ENCODE assay signal across 11 cellular contexts in genomic region chr12:182381-182883, GRCh38. TPM values are rescaled to one million over a fixed set of nuclear protein-coding genes. Genes with fewer than 3 reads are reported as not detected.
DNase-seq lines count a peak whose midpoint lies in the region; ATAC-seq lines count a peak whose summit lies in the region.
"Had no signal": no experiment of that assay in that cellular context is flagged by ENCODE, and none has a peak within 500 bp of the region (broad histone marks: within the 10 kb centered on the region; RNA-seq: fewer than 3 reads in every experiment).

No MANE protein-coding gene starts in this region.

- intact Hi-C loops in right cardiac atrium (cut with DNase I), result no loop called here

- H3K27ac ChIP-seq in ACC112 (ENCODE audit: low read depth, low read length), result peak overlapping the region; percentile 75
- no peak overlapping the region for H3K27ac ChIP-seq in right cardiac atrium (ENCODE audit: low read length)

- H3K4me3 ChIP-seq in ACC112 (ENCODE audit: low read depth, low read length) (peak overlapping the region; percentile 49; the same call in 1 of the 2 replicates), right cardiac atrium (ENCODE audit: low read length) (no peak overlapping the region)

- no peak overlapping the region for H3K4me3 Mint-ChIP-seq in activated T-helper 17 cell treated with anti-CD3 and anti-CD28 coated beads, Interleukin-2, amount 50 U/mL, for 72 hours

- no peaks in the 10 kb centered on the region for H3K36me3 ChIP-seq in ACC112 (ENCODE audit: insufficient read depth, low read length)

- H3K27ac Mint-ChIP-seq in activated T-helper 17 cell treated with anti-CD3 and anti-CD28 coated beads, Interleukin-2, amount 50 U/mL, for 72 hours, result no peak overlapping the region

- H2AFZ ChIP-seq in ACC112 (ENCODE audit: low read length, unreplicated experiment), result peak overlapping the region; percentile 69

- no peaks in the 10 kb centered on the region for H3K9me3 Mint-ChIP-seq in activated T-helper 17 cell treated with anti-CD3 and anti-CD28 coated beads, Interleukin-2, amount 50 U/mL, for 72 hours

- H3K79me2 ChIP-seq in ACC112 (ENCODE audit: control insufficient read depth, insufficient read depth, low read length, unreplicated experiment), result no peaks in the 10 kb centered on the region

- H3K4me1 ChIP-seq in ACC112 (ENCODE audit: control insufficient read depth, insufficient read depth, low read length, unreplicated experiment), result peaks cover 33% of the 10 kb centered on the region
- peaks cover 16% of the 10 kb centered on the region for H3K4me1 ChIP-seq in right cardiac atrium (ENCODE audit: control insufficient read depth, insufficient read depth, low read length)

- DNase-seq in HS-5 (ENCODE audit: low read depth) (peak; percentile 79), right cardiac atrium (peak in 2 of 3 donors; percentile 7 to 59), NCI-H748 treated with DMSO at 0.1 percent for 48 hours (lab: John Stamatoyannopoulos, UW) (no peak), NCI-H446 treated with DMSO at 0.1 percent for 48 hours (lab: John Stamatoyannopoulos, UW) (no peak)
- DNase-seq: amygdala, NCI-H1105, SHP77 treated with DMSO at 0.1 percent for 48 hours had no signal

- H3K27me3 ChIP-seq in ACC112 (ENCODE audit: insufficient read depth, low read length) (no peaks in the 10 kb centered on the region), right cardiac atrium (ENCODE audit: control insufficient read depth, insufficient read depth) (no peaks in the 10 kb centered on the region)

- no peaks in the 10 kb centered on the region for H3K36me3 Mint-ChIP-seq in activated T-helper 17 cell treated with anti-CD3 and anti-CD28 coated beads, Interleukin-2, amount 50 U/mL, for 72 hours (ENCODE audit: low read depth)

- H3K4me1 Mint-ChIP-seq in activated T-helper 17 cell treated with anti-CD3 and anti-CD28 coated beads, Interleukin-2, amount 50 U/mL, for 72 hours, result peaks cover 10% of the 10 kb centered on the region

- H3K9me3 ChIP-seq in right cardiac atrium (ENCODE audit: control insufficient read depth, low read length), result no peaks in the 10 kb centered on the region

- 49% methylated on average over 10 of the region's 10 CpGs for WGBS in right cardiac atrium

- ATAC-seq in activated T-helper 17 cell treated with anti-CD3 and anti-CD28 coated beads, Interleukin-2, amount 50 U/mL, for 72 hours (replicated peaks), result peak; percentile 38
- ATAC-seq in right cardiac atrium, result peak in 1 of 2 donors; percentile 41
- no peak for ATAC-seq in GM18861 (IDR thresholded peaks at IDR 0.05; ENCODE audit: unreplicated experiment)
- no peak for ATAC-seq in GM21423 (IDR thresholded peaks at IDR 0.05; ENCODE audit: unreplicated experiment)

- peaks cover 19% of the 10 kb centered on the region for H3K27me3 Mint-ChIP-seq in activated T-helper 17 cell treated with anti-CD3 and anti-CD28 coated beads, Interleukin-2, amount 50 U/mL, for 72 hours

RNA-seq across cellular contexts. Expression of gene SLC6A12, which starts 31.5 kb away (rescaled TPM):
- not detected for total RNA-seq in activated T-helper 17 cell treated with anti-CD3 and anti-CD28 coated beads, Interleukin-2, amount 50 U/mL, for 72 hours
- total RNA-seq in right cardiac atrium, result 1 to 10 TPM in 3 of 4 donors, under 1 TPM in 1; 0.89 to 2.9 (median 1.3) TPM
- polyA plus RNA-seq in right cardiac atrium, result 0.20 TPM

Comparison
In these comparisons a context has a peak if more than half of its experiments do, and no peak if none do; other contexts are left out.
1. DNase-seq: peak in HS-5 (single experiment) and right cardiac atrium (2 of 3); none in NCI-H748 treated with DMSO at 0.1 percent for 48 hours (single experiment) and NCI-H446 treated with DMSO at 0.1 percent for 48 hours (single experiment).